6 cellular contexts compared by ENCODE assay signal in genomic region chr19:45717983-45718650, GRCh38. TPM values are rescaled to one million over a fixed set of nuclear protein-coding genes. Genes with fewer than 3 reads are reported as not detected.
DNase-seq lines count a peak whose midpoint lies in the region; ATAC-seq and TF ChIP-seq lines count a peak whose summit lies in the region.

No MANE protein-coding gene starts in this region.

- intact Hi-C loops in Caco-2 (cut with micrococcal nuclease; ENCODE audit: unreplicated experiment) = loop anchor here (1.0 kb wide), 3 partner anchors 12 to 52 kb away; partner anchors contain the start of genes FBXO46 and QPCTL

- H3K4ac ChIP-seq in mesenchymal stem cell (ENCODE audit: low read depth in 1 of 2, low read length in 2 of 2) = peak overlapping the region; percentile 55 to 92

- H3K4me1 ChIP-seq in Caco-2 = peaks cover 14% of the 10 kb centered on the region
- H3K4me1 ChIP-seq in mesenchymal stem cell (ENCODE audit: control insufficient read depth, insufficient read depth, low read depth, low read length) = peaks cover 14% of the 10 kb centered on the region

- H2BK15ac ChIP-seq in mesenchymal stem cell (ENCODE audit: low read depth, poor library complexity, severe bottlenecking) = peak overlapping the region; percentile 17

- H3K27me3 ChIP-seq in Caco-2 (replicated peaks; ENCODE audit: control insufficient read depth, insufficient read depth, low read length) = no peaks in the 10 kb centered on the region
- H3K27me3 ChIP-seq in mesenchymal stem cell (ENCODE audit: control insufficient read depth in 1 of 2, insufficient read depth in 1 of 2, low read length in 2 of 2) = no peaks in the 10 kb centered on the region

- 58% methylated on average over 12 of the region's 12 CpGs for WGBS in mesenchymal stem cell

- H2AK5ac ChIP-seq in mesenchymal stem cell (ENCODE audit: low read length, severe bottlenecking) = peak overlapping the region; percentile 94

- H2BK5ac ChIP-seq in mesenchymal stem cell (ENCODE audit: low read depth, low read length, poor library complexity, severe bottlenecking) = peak overlapping the region; percentile 71

- no peaks in the 10 kb centered on the region for H3K9me3 ChIP-seq in Caco-2
- H3K9me3 ChIP-seq in mesenchymal stem cell (ENCODE audit: control insufficient read depth, low read length) = no peaks in the 10 kb centered on the region

- TSS peak; percentile 98 for BruUV-seq in Caco-2 (replicated peaks; lab: Mats Ljungman, UMichigan)

- H3K9ac ChIP-seq in mesenchymal stem cell (ENCODE audit: low read length) = peak overlapping the region; percentile 95

- H3K4me3 ChIP-seq in Caco-2 (ENCODE audit: low read depth, low read length) (peak overlapping the region; percentile 36), mesenchymal stem cell (ENCODE audit: insufficient read depth in 1 of 2, low read depth in 1 of 2, low read length in 2 of 2) (peak overlapping the region; percentile 37 to 90)

- H3K18ac ChIP-seq in mesenchymal stem cell (ENCODE audit: low read depth in 1 of 2, low read length in 2 of 2) = peak overlapping the region; percentile 69 to 86

- H2BK120ac ChIP-seq in mesenchymal stem cell (ENCODE audit: low read depth, low read length) = peak overlapping the region; percentile 78

- peak overlapping the region; percentile 45 for H4K8ac ChIP-seq in mesenchymal stem cell (ENCODE audit: low read length)

- H3K4me3 Mint-ChIP-seq in Caco-2 (ENCODE audit: unreplicated experiment) = peak overlapping the region; percentile 95
- H3K4me3 Mint-ChIP-seq in activated naive CD8-positive, alpha-beta T cell = peak overlapping the region; percentile 94

- peak overlapping the region; percentile 96 for H3K27ac Mint-ChIP-seq in Caco-2 (ENCODE audit: unreplicated experiment)
- H3K27ac Mint-ChIP-seq in activated naive CD8-positive, alpha-beta T cell = peak overlapping the region; percentile 77

- H3K79me1 ChIP-seq in mesenchymal stem cell (replicated peaks; ENCODE audit: low read length, poor library complexity, severe bottlenecking) = peaks cover 19% of the 10 kb centered on the region

- peak overlapping the region in 1 of 2 experiments; percentile 84 for H3K14ac ChIP-seq in mesenchymal stem cell (ENCODE audit: low read length in 2 of 2)

- peak overlapping the region; percentile 49 to 90 for H2BK12ac ChIP-seq in mesenchymal stem cell (ENCODE audit: low read length in 2 of 2)

- POLR2A ChIA-PET in Caco-2 (lab: Charles Lee) = interaction anchor here (0.6 to 2.5 kb wide), 11 partner anchors 12 to 134 kb away, joined by 3 to 64 read pairs (median 8); partner anchors contain the start of genes DMWD, FBXO46, QPCTL and SIX5

- H3K36me3 Mint-ChIP-seq in Caco-2 (ENCODE audit: insufficient read depth, unreplicated experiment) = peaks cover 73% of the 10 kb centered on the region
- peaks cover 4% of the 10 kb centered on the region for H3K36me3 Mint-ChIP-seq in activated naive CD8-positive, alpha-beta T cell

- H3K23ac ChIP-seq in mesenchymal stem cell (ENCODE audit: low read length in 2 of 2) = peak overlapping the region in 1 of 2 experiments; percentile 87

- DNase-seq in Caco-2 (peak in 1 of 2 experiments; percentile 48), mesenchymal stem cell (peak; percentile 61), NCI-H2196 (lab: John Stamatoyannopoulos, UW; ENCODE audit: unreplicated experiment) (no peak)
- no peak for DNase-seq in stimulated activated CD4-positive, alpha-beta T cell treated with anti-CD3 and anti-CD28 coated beads, Interleukin-12 subunit alpha, Interleukin-12 subunit beta, amount 100 ng/mL, for 4 hours

- no peak overlapping the region for H2AFZ ChIP-seq in mesenchymal stem cell (ENCODE audit: low read depth, low read length)

- peaks cover 19% of the 10 kb centered on the region for H3K4me1 Mint-ChIP-seq in Caco-2 (ENCODE audit: low read depth, unreplicated experiment)
- peaks cover 44% of the 10 kb centered on the region for H3K4me1 Mint-ChIP-seq in activated naive CD8-positive, alpha-beta T cell (ENCODE audit: low read depth)

- H3K36me3 ChIP-seq in Caco-2 (ENCODE audit: control insufficient read depth, insufficient read depth, low read length) (peaks cover 2% of the 10 kb centered on the region), mesenchymal stem cell (ENCODE audit: control insufficient read depth in 1 of 2, insufficient read depth in 2 of 2, low read depth in 1 of 2, low read length in 2 of 2) (peaks cover 10 to 19% of the 10 kb centered on the region in 2 experiments)

- no peak for TF ChIP-seq CTCF in Caco-2 (IDR thresholded peaks at IDR 0.05; ENCODE audit: insufficient read depth in 1 of 2, low read depth in 1 of 2, low read length in 1 of 2, severe bottlenecking in 1 of 2, unreplicated experiment in 1 of 2)

- H3K4me2 ChIP-seq in mesenchymal stem cell (ENCODE audit: low read length, poor library complexity, severe bottlenecking) = peak overlapping the region; percentile 71

- no peaks in the 10 kb centered on the region for H3K27me3 Mint-ChIP-seq in Caco-2 (ENCODE audit: insufficient read depth, unreplicated experiment)
- H3K27me3 Mint-ChIP-seq in activated naive CD8-positive, alpha-beta T cell = no peaks in the 10 kb centered on the region

- no peak for ATAC-seq in GM21447 (IDR thresholded peaks at IDR 0.05; ENCODE audit: unreplicated experiment)

- CTCF ChIA-PET in Caco-2 (lab: Charles Lee) = interaction anchor here (0.7 to 2.1 kb wide), 8 partner anchors 12 to 233 kb away, joined by 3 to 44 read pairs (median 6); partner anchors contain the start of genes DMPK, FBXO46, QPCTL and SIX5

- H3K27ac ChIP-seq in mesenchymal stem cell (ENCODE audit: low read length, poor library complexity, severe bottlenecking) = peak overlapping the region; percentile 80

- H4K91ac ChIP-seq in mesenchymal stem cell (ENCODE audit: low read length) = peak overlapping the region; percentile 53

- no peaks in the 10 kb centered on the region for H3K9me3 Mint-ChIP-seq in Caco-2 (ENCODE audit: unreplicated experiment)
- no peaks in the 10 kb centered on the region for H3K9me3 Mint-ChIP-seq in activated naive CD8-positive, alpha-beta T cell (ENCODE audit: low read depth)

RNA-seq across cellular contexts. Expression of gene FBXO46, which starts 12.6 kb away (rescaled TPM):
- total RNA-seq in Caco-2 (2022) = 31.0 and 37.0 TPM in 2 replicates
- 5.3 TPM for polyA plus RNA-seq in mesenchymal stem cell (2013, experiment 1 of 2)
- 5.1 TPM for polyA plus RNA-seq in mesenchymal stem cell (2013, experiment 2 of 2)

RNA-seq across cellular contexts. Expression of gene MEIOSIN, which starts 15.1 kb away (rescaled TPM):
- total RNA-seq in Caco-2 (2022) = not detected in 2 replicates
- polyA plus RNA-seq in mesenchymal stem cell (2013, experiment 1 of 2) = not detected
- polyA plus RNA-seq in mesenchymal stem cell (2013, experiment 2 of 2) = not detected

RNA-seq across cellular contexts. Expression of gene QPCTL, which starts 25.7 kb away (rescaled TPM):
- 16.9 and 20.2 TPM in 2 replicates for total RNA-seq in Caco-2 (2022)
- 12.2 TPM for polyA plus RNA-seq in mesenchymal stem cell (2013, experiment 1 of 2)
- 11.9 TPM for polyA plus RNA-seq in mesenchymal stem cell (2013, experiment 2 of 2)

RNA-seq across cellular contexts. Expression of gene SNRPD2, which starts 26.4 kb away (rescaled TPM):
- 579 and 587 TPM in 2 replicates for total RNA-seq in Caco-2 (2022)
- polyA plus RNA-seq in mesenchymal stem cell (2013, experiment 1 of 2) = 1,303 TPM
- polyA plus RNA-seq in mesenchymal stem cell (2013, experiment 2 of 2) = 1,356 TPM

RNA-seq across cellular contexts. Expression of gene GIPR, which starts 50.1 kb away (rescaled TPM):
- total RNA-seq in Caco-2 (2022) = 2.6 and 4.6 TPM in 2 replicates
- 6.2 TPM for polyA plus RNA-seq in mesenchymal stem cell (2013, experiment 1 of 2)
- 5.2 TPM for polyA plus RNA-seq in mesenchymal stem cell (2013, experiment 2 of 2)
